ENCODE assay signal across 8 cellular contexts in the genomic region with DNA sequence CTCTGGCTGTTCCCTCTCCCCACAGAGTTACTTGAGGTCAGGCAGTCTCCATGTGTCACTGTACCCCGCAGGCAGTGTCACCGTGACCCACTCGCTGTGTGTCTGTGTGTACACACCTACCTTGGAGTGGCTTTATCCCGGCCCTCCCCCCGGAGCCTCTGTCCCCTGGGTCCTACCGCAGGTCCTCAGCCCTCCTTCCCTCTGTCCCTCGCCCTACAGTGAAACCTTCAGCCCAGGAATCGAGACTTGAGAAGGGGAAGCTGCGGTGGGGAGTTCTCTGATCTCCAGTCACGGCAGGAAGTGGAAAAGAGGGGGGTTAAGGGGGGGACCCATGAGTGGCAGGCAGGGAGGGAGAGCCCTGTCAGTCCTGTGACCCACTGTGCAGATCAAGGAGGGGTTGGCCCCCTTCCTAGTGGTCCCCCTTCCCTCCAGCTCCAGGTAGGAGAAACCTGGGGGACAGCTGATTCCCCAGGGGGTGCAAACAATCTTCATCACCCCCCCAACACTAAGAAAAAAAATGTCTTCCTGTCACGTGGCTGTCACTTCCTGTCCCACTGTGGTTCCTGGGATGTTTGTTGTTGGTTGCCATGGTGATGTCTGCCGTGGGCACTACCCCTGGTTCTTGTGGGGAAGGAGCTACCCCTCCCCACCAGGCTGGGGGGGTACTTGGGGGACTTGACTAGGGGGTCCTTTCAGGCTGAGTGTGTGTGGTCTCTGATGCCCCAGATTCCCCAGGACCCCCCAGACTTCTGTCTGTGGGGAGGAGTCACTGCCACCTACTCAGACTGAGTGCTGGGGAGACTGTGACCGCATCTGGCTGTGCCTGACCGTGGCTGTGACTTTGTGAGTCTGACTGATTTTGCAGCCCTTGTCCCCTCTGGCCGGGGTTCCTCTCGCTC. TPM values are rescaled to one million over a fixed set of nuclear protein-coding genes. Genes with fewer than 3 reads are reported as not detected.
DNase-seq lines count a peak whose midpoint lies in the region; FAIRE-seq lines count a peak whose summit lies in the region.

No MANE protein-coding gene starts in this region.

- FAIRE-seq in frontal cortex (lab: Jason Lieb, UNC) = no peak

- DNase-seq in Ammon's horn (ENCODE audit: low spot score) = peak; percentile 73
- peak; percentile 83 for DNase-seq in GM19238 (ENCODE audit: insufficient read length, low spot score)
- DNase-seq in HUDEP-2 (lab: John Stamatoyannopoulos, UW; ENCODE audit: unreplicated experiment in 76 of 76) = peak in 65 of 76 experiments; percentile 12 to 82 (median 52)
- DNase-seq in T1000 (lab: John Stamatoyannopoulos, UW) = peak; percentile 78
- peak; percentile 89 for DNase-seq in astrocyte of the hippocampus (ENCODE audit: low read depth, low spot score)
- DNase-seq in iris pigment epithelial cell (ENCODE audit: low read depth) = peak; percentile 73
- peak; percentile 65 to 71 for DNase-seq in stimulated activated CD4-positive, alpha-beta T cell treated with anti-CD3 and anti-CD28 coated beads, Interleukin-15, amount 100 ng/mL, for 48 hours (ENCODE audit: low read depth in 2 of 2)
- no peak for DNase-seq in frontal cortex (ENCODE audit: low spot score in 2 of 2)

RNA-seq across cellular contexts. Expression of a gene that starts 13.7 kb away (rescaled TPM):
- total RNA-seq in frontal cortex = 4.9 TPM

RNA-seq across cellular contexts. Expression of a gene that starts 35.0 kb away (rescaled TPM):
- 2.4 TPM for total RNA-seq in frontal cortex

RNA-seq across cellular contexts. Expression of a gene that starts 41.9 kb away (rescaled TPM):
- not detected for total RNA-seq in frontal cortex

Comparison
In these comparisons a context has a peak if more than half of its experiments do, and no peak if none do; other contexts are left out.
1. DNase-seq: peak in Ammon's horn (single experiment), GM19238 (single experiment), HUDEP-2 (65 of 76), T1000 (single experiment), astrocyte of the hippocampus (single experiment), iris pigment epithelial cell (single experiment) and stimulated activated CD4-positive, alpha-beta T cell treated with anti-CD3 and anti-CD28 coated beads, Interleukin-15, amount 100 ng/mL, for 48 hours (2 of 2); none in frontal cortex (0 of 2).